In the genomic region with DNA sequence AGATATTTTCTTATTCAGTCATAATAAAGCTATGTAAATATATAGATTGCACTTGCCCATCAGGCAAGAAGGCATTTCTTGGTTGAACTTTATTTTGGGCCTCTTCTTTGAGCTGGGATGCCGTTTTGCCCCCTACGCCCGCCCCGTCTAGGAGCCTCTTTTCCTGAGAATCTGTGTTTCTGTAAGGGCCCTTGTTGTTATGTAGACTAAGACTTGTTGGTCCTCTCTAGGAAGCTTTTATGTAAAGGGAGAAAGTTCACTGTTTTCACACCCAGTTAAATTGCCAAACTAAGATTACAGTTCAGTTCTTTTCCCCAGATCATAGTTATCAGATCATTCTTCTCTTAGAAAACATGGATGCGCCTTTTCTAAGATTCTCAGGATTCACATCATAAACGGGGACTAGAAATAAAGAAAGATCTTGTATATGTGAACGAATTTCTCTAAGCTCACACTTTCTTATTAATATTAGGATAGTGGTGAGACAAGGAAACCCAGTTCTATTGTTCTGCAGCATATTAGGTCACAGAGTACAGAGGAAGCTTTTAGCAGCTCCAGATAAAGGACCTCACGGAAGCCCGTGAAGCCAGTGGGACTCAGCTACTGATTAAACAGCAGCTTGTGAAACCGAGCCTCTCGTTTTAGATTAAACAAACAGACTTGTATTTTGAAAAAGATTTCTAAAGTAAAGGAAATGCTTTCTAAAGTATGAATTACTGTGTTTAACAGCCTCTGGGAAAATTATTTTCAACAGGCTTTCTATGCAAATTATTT, we compare ENCODE assay signal across 15 cellular contexts. TPM values are rescaled to one million over a fixed set of nuclear protein-coding genes. Genes with fewer than 3 reads are reported as not detected.
DNase-seq lines count a peak whose midpoint lies in the region; ATAC-seq, FAIRE-seq and TF ChIP-seq lines count a peak whose summit lies in the region.
"Had no signal": no experiment of that assay in that cellular context is flagged by ENCODE, and none has a peak within 500 bp of the region (broad histone marks: within the 10 kb centered on the region; RNA-seq: fewer than 3 reads in every experiment).

No MANE protein-coding gene starts in this region.

- no peak overlapping the region for H3K4me3 Mint-ChIP-seq in activated T-cell treated with anti-CD3 and anti-CD28 coated beads, Interleukin-2, amount 50 U/mL, for 72 hours
- H3K4me3 Mint-ChIP-seq: activated T-cell treated with anti-CD3 and anti-CD28 coated beads, Interleukin-2, amount 50 U/mL, for 24 hours had no signal

- H3K79me2 ChIP-seq in smooth muscle cell (ENCODE audit: low read depth): peaks cover 58% of the 10 kb centered on the region

- H2AFZ ChIP-seq in smooth muscle cell (ENCODE audit: low read depth): no peak overlapping the region

- H3K9ac ChIP-seq in kidney (ENCODE audit: low read length in 2 of 2): no peak overlapping the region
- no peak overlapping the region for H3K9ac ChIP-seq in smooth muscle cell (ENCODE audit: low read depth)

- TF ChIP-seq CTCF in cardiac fibroblast (IDR thresholded peaks at IDR 0.05; ENCODE audit: low read depth, low read length) (no peak), kidney (IDR thresholded peaks at IDR 0.05; ENCODE audit: borderline replicate concordance, extremely low read depth, insufficient read depth) (no peak), smooth muscle cell (IDR thresholded peaks at IDR 0.05; ENCODE audit: borderline replicate concordance, insufficient read depth, poor library complexity, severe bottlenecking) (no peak)

- H3K36me3 ChIP-seq in kidney (ENCODE audit: control insufficient read depth in 1 of 2, insufficient read depth in 2 of 2, low read length in 2 of 2) (no peaks in the 10 kb centered on the region), smooth muscle cell (ENCODE audit: low read depth) (no peaks in the 10 kb centered on the region)

- H3K27ac ChIP-seq in kidney (ENCODE audit: low read depth in 2 of 2, low read length in 2 of 2) (peak overlapping the region in 1 of 2 donors; percentile 28), smooth muscle cell (ENCODE audit: low read depth) (no peak overlapping the region)

- H3K9me3 ChIP-seq in kidney (ENCODE audit: control insufficient read depth in 1 of 2, low read length in 2 of 2) (no peaks in the 10 kb centered on the region), smooth muscle cell (replicated peaks; ENCODE audit: low read depth) (no peaks in the 10 kb centered on the region)

- H3K4me3 ChIP-seq in cardiac fibroblast (replicated peaks in 1 of 2; ENCODE audit: low read depth in 2 of 2, low read length in 2 of 2) (no peak overlapping the region), kidney (ENCODE audit: low read length in 2 of 2) (peak overlapping the region; percentile 18 to 49), smooth muscle cell (peak overlapping the region; percentile 19)

- H3K27me3 ChIP-seq in smooth muscle cell (ENCODE audit: low read depth): no peaks in the 10 kb centered on the region

- H3K9me3 Mint-ChIP-seq in activated T-cell treated with anti-CD3 and anti-CD28 coated beads, Interleukin-2, amount 50 U/mL, for 72 hours: peaks cover 1 to 4% of the 10 kb centered on the region in 2 donors
- H3K9me3 Mint-ChIP-seq: activated T-cell treated with anti-CD3 and anti-CD28 coated beads, Interleukin-2, amount 50 U/mL, for 24 hours had no signal

- H3K4me2 ChIP-seq in smooth muscle cell: no peak overlapping the region

- no peak for ATAC-seq in activated T-cell treated with anti-CD3 and anti-CD28 coated beads, Interleukin-2, amount 50 U/mL, for 72 hours (replicated peaks in 1 of 2)
- ATAC-seq: sciatic nerve had no signal

- peaks cover 51% of the 10 kb centered on the region for H4K20me1 ChIP-seq in smooth muscle cell (ENCODE audit: low read depth)

- no peak for FAIRE-seq in kidney (lab: Jason Lieb, UNC)
- FAIRE-seq: colon, HTR-8/SVneo had no signal

- H3K27ac Mint-ChIP-seq in activated T-cell treated with anti-CD3 and anti-CD28 coated beads, Interleukin-2, amount 50 U/mL, for 72 hours: no peak overlapping the region
- H3K27ac Mint-ChIP-seq: activated T-cell treated with anti-CD3 and anti-CD28 coated beads, Interleukin-2, amount 50 U/mL, for 24 hours had no signal

- intact Hi-C loops in kidney (cut with DNase I): no loop called here

- H3K36me3 Mint-ChIP-seq in activated T-cell treated with anti-CD3 and anti-CD28 coated beads, Interleukin-2, amount 50 U/mL, for 72 hours (ENCODE audit: insufficient read depth in 2 of 2): peaks cover 6 to 7% of the 10 kb centered on the region in 2 donors

- DNase-seq in NCI-H1417 (lab: John Stamatoyannopoulos, UW) (peak in 2 of 3 experiments; percentile 38 to 64), NCI-H1417 treated with DMSO at 0.1 percent for 48 hours (lab: John Stamatoyannopoulos, UW) (no peak), cardiac fibroblast (ENCODE audit: low read depth in 2 of 2) (peak; percentile 30 to 70), kidney (no peak), smooth muscle cell (lab: John Stamatoyannopoulos, UW; ENCODE audit: unreplicated experiment) (no peak), SKM-1 (lab: John Stamatoyannopoulos, UW; ENCODE audit: unreplicated experiment) (no peak), UCSD-AML1 (lab: John Stamatoyannopoulos, UW; ENCODE audit: unreplicated experiment) (no peak)
- DNase-seq in activated T-cell treated with anti-CD3 and anti-CD28 coated beads, Interleukin-2, amount 50 U/mL, for 72 hours: no peak
- DNase-seq: 8988T; activated T-cell treated with anti-CD3 and anti-CD28 coated beads, Interleukin-2, amount 50 U/mL, for 24 hours; NCI-H446 treated with DMSO at 0.1 percent for 48 hours; T-helper 2 cell had no signal

- H3K27me3 Mint-ChIP-seq in activated T-cell treated with anti-CD3 and anti-CD28 coated beads, Interleukin-2, amount 50 U/mL, for 72 hours (ENCODE audit: low read depth): no peaks in the 10 kb centered on the region
- H3K27me3 Mint-ChIP-seq: activated T-cell treated with anti-CD3 and anti-CD28 coated beads, Interleukin-2, amount 50 U/mL, for 24 hours had no signal

- WGBS in smooth muscle cell (ENCODE audit: low lambda C conversion rate): 37% methylated on average over 11 of the region's 11 CpGs

- no peaks in the 10 kb centered on the region for H3F3A ChIP-seq in smooth muscle cell (ENCODE audit: low read depth)

- H3K4me1 Mint-ChIP-seq in activated T-cell treated with anti-CD3 and anti-CD28 coated beads, Interleukin-2, amount 50 U/mL, for 72 hours (ENCODE audit: low read depth): peaks cover 52% of the 10 kb centered on the region

- H3K4me1 ChIP-seq in kidney (ENCODE audit: control insufficient read depth in 1 of 2, insufficient read depth in 1 of 2, low read depth in 1 of 2, low read length in 2 of 2): peaks cover 5% of the 10 kb centered on the region in 2 donors
- H3K4me1 ChIP-seq in smooth muscle cell (ENCODE audit: low read depth): peaks cover 10% of the 10 kb centered on the region

RNA-seq across cellular contexts. Expression of a gene that starts 3.8 kb away (rescaled TPM):
- 24.8 TPM for total RNA-seq in kidney
- polyA plus RNA-seq in kidney (ENCODE audit: insufficient read depth, low read depth, low replicate concordance): 3.3 TPM
- total RNA-seq in smooth muscle cell: 6.9 and 8.7 TPM in 2 replicates
- 3.0 and 3.7 TPM in 2 replicates for polyA plus RNA-seq in smooth muscle cell
- 10 to 100 TPM; 14.4 to 16.2 TPM for total RNA-seq in activated T-cell treated with anti-CD3 and anti-CD28 coated beads, Interleukin-2, amount 50 U/mL, for 72 hours

Comparison
In these comparisons a context has a peak if more than half of its experiments do, and no peak if none do; other contexts are left out.
1. DNase-seq: peak in NCI-H1417 (2 of 3) and cardiac fibroblast (2 of 2); none in NCI-H1417 treated with DMSO at 0.1 percent for 48 hours (single experiment), kidney (single experiment), smooth muscle cell (single experiment), activated T-cell treated with anti-CD3 and anti-CD28 coated beads, Interleukin-2, amount 50 U/mL, for 72 hours (0 of 2), SKM-1 (single experiment) and UCSD-AML1 (single experiment).
2. H3K4me3 ChIP-seq: peak in kidney (2 of 2) and smooth muscle cell (single experiment); none in cardiac fibroblast (0 of 2).